In genomic region chrX:20080277-20080676, GRCh38 we compare ENCODE assay signal across 33 cellular contexts. TPM values are rescaled to one million over a fixed set of nuclear protein-coding genes. Genes with fewer than 3 reads are reported as not detected.
"Had no signal": no experiment of that assay in that cellular context is flagged by ENCODE, and none has a peak within 500 bp of the region (broad histone marks: within the 10 kb centered on the region; RNA-seq: fewer than 3 reads in every experiment).

No MANE protein-coding gene starts in this region.

- ATAC-seq: activated CD8-positive, alpha-beta memory T cell treated with anti-CD3 and anti-CD28 coated beads, Interleukin-2, amount 10 ng/mL, durations not matched to agents 7 days and 5 days; activated CD8-positive, alpha-beta T cell treated with anti-CD3 and anti-CD28 coated beads, Interleukin-2, amount 10 ng/mL, durations not matched to agents 7 days and 5 days; activated naive CD8-positive, alpha-beta T cell treated with anti-CD3 and anti-CD28 coated beads, Interleukin-2, amount 50 U/mL, for 24 hours had no signal

- H3K4me1 Mint-ChIP-seq: activated B cell treated with CpG ODN at 0.5 μM for 24 hours; activated CD4-positive, alpha-beta memory T cell treated with anti-CD3 and anti-CD28 coated beads, Interleukin-2, amount 10 ng/mL, durations not matched to agents 7 days and 5 days; activated CD4-positive, alpha-beta T cell treated with anti-CD3 and anti-CD28 coated beads, Interleukin-2, amount 10 ng/mL, durations not matched to agents 24 days and 14 days; activated CD8-positive, alpha-beta memory T cell treated with anti-CD3 and anti-CD28 coated beads, Interleukin-2, amount 10 ng/mL, durations not matched to agents 7 days and 5 days; activated naive CD4-positive, alpha-beta T cell treated with anti-CD3 and anti-CD28 coated beads, Interleukin-2, amount 10 ng/mL, durations not matched to agents 7 days and 5 days; activated naive CD4-positive, alpha-beta T cell treated with anti-CD3 and anti-CD28 coated beads, Interleukin-2, amount 50 U/mL, for 24 hours; activated naive CD8-positive, alpha-beta T cell treated with anti-CD3 and anti-CD28 coated beads, Interleukin-2, amount 10 ng/mL, durations not matched to agents 7 days and 5 days; activated naive CD8-positive, alpha-beta T cell treated with anti-CD3 and anti-CD28 coated beads, Interleukin-2, amount 50 U/mL, for 24 hours; brain; central memory CD8-positive, alpha-beta T cell had no signal

- H3K9me3 ChIP-seq: ascending aorta had no signal

- H3K27me3 ChIP-seq: ascending aorta, cardiac muscle cell had no signal

- H3K4me3 Mint-ChIP-seq: activated B cell treated with CpG ODN at 0.5 μM for 24 hours; activated CD4-positive, alpha-beta memory T cell treated with anti-CD3 and anti-CD28 coated beads, Interleukin-2, amount 10 ng/mL, durations not matched to agents 7 days and 5 days; activated CD4-positive, alpha-beta T cell treated with anti-CD3 and anti-CD28 coated beads, Interleukin-2, amount 10 ng/mL, durations not matched to agents 24 days and 14 days; activated CD8-positive, alpha-beta memory T cell treated with anti-CD3 and anti-CD28 coated beads, Interleukin-2, amount 10 ng/mL, durations not matched to agents 7 days and 5 days; activated CD8-positive, alpha-beta T cell treated with anti-CD3 and anti-CD28 coated beads, Interleukin-2, amount 10 ng/mL, durations not matched to agents 7 days and 5 days; activated naive CD4-positive, alpha-beta T cell treated with anti-CD3 and anti-CD28 coated beads, Interleukin-2, amount 10 ng/mL, durations not matched to agents 7 days and 5 days; activated naive CD4-positive, alpha-beta T cell treated with anti-CD3 and anti-CD28 coated beads, Interleukin-2, amount 50 U/mL, for 24 hours; activated naive CD8-positive, alpha-beta T cell; activated naive CD8-positive, alpha-beta T cell treated with anti-CD3 and anti-CD28 coated beads, Interleukin-2, amount 10 ng/mL, durations not matched to agents 7 days and 5 days; activated naive CD8-positive, alpha-beta T cell treated with anti-CD3 and anti-CD28 coated beads, Interleukin-2, amount 50 U/mL, for 24 hours; activated T-cell treated with anti-CD3 and anti-CD28 coated beads, Interleukin-2, amount 50 U/mL, for 24 hours; brain; central memory CD8-positive, alpha-beta T cell; T-helper 2 cell treated with Interferon-gamma antibody and Interleukin-4, amounts not matched to agents 5 μg/mL and 100 μg/mL, for 36 hours had no signal

- H3K4me3 ChIP-seq: ascending aorta, cardiac muscle cell had no signal

- H3K27ac Mint-ChIP-seq: activated B cell treated with CpG ODN at 0.5 μM for 24 hours; activated CD4-positive, alpha-beta memory T cell treated with anti-CD3 and anti-CD28 coated beads, Interleukin-2, amount 10 ng/mL, durations not matched to agents 7 days and 5 days; activated CD4-positive, alpha-beta T cell treated with anti-CD3 and anti-CD28 coated beads, Interleukin-2, amount 10 ng/mL, durations not matched to agents 24 days and 14 days; activated CD8-positive, alpha-beta memory T cell treated with anti-CD3 and anti-CD28 coated beads, Interleukin-2, amount 10 ng/mL, durations not matched to agents 7 days and 5 days; activated CD8-positive, alpha-beta T cell treated with anti-CD3 and anti-CD28 coated beads, Interleukin-2, amount 10 ng/mL, durations not matched to agents 7 days and 5 days; activated naive CD4-positive, alpha-beta T cell treated with anti-CD3 and anti-CD28 coated beads, Interleukin-2, amount 10 ng/mL, durations not matched to agents 7 days and 5 days; activated naive CD4-positive, alpha-beta T cell treated with anti-CD3 and anti-CD28 coated beads, Interleukin-2, amount 50 U/mL, for 24 hours; activated naive CD8-positive, alpha-beta T cell; activated naive CD8-positive, alpha-beta T cell treated with anti-CD3 and anti-CD28 coated beads, Interleukin-2, amount 10 ng/mL, durations not matched to agents 7 days and 5 days; activated naive CD8-positive, alpha-beta T cell treated with anti-CD3 and anti-CD28 coated beads, Interleukin-2, amount 50 U/mL, for 24 hours; activated T-cell treated with anti-CD3 and anti-CD28 coated beads, Interleukin-2, amount 50 U/mL, for 24 hours; activated T-helper 2 cell treated with anti-CD3 and anti-CD28 coated beads, Interferon-gamma antibody, Interleukin-2, Interleukin-4, amounts not matched to agents 10 μg/mL and 5 μg/mL and 100 μg/mL, durations not matched to agents 14 hours and 24 hours and 36 hours; brain; T-helper 2 cell treated with Interferon-gamma antibody and Interleukin-4, amounts not matched to agents 5 μg/mL and 100 μg/mL, for 36 hours had no signal

- H3K9me3 Mint-ChIP-seq: activated B cell treated with CpG ODN at 0.5 μM for 24 hours; activated CD4-positive, alpha-beta memory T cell treated with anti-CD3 and anti-CD28 coated beads, Interleukin-2, amount 10 ng/mL, durations not matched to agents 7 days and 5 days; activated CD4-positive, alpha-beta T cell treated with anti-CD3 and anti-CD28 coated beads, Interleukin-2, amount 10 ng/mL, durations not matched to agents 24 days and 14 days; activated naive CD4-positive, alpha-beta T cell treated with anti-CD3 and anti-CD28 coated beads, Interleukin-2, amount 10 ng/mL, durations not matched to agents 7 days and 5 days; activated naive CD4-positive, alpha-beta T cell treated with anti-CD3 and anti-CD28 coated beads, Interleukin-2, amount 50 U/mL, for 24 hours; activated naive CD8-positive, alpha-beta T cell treated with anti-CD3 and anti-CD28 coated beads, Interleukin-2, amount 10 ng/mL, durations not matched to agents 7 days and 5 days; activated naive CD8-positive, alpha-beta T cell treated with anti-CD3 and anti-CD28 coated beads, Interleukin-2, amount 50 U/mL, for 24 hours; activated T-cell treated with anti-CD3 and anti-CD28 coated beads, Interleukin-2, amount 50 U/mL, for 24 hours; activated T-helper 2 cell treated with anti-CD3 and anti-CD28 coated beads, Interferon-gamma antibody, Interleukin-2, Interleukin-4, amounts not matched to agents 10 μg/mL and 5 μg/mL and 100 μg/mL, durations not matched to agents 14 hours and 24 hours and 36 hours; brain; central memory CD8-positive, alpha-beta T cell; T-helper 2 cell treated with Interferon-gamma antibody and Interleukin-4, amounts not matched to agents 5 μg/mL and 100 μg/mL, for 36 hours had no signal

- H3K4me1 ChIP-seq: ascending aorta had no signal

- DNase-seq: activated B cell treated with CpG ODN at 0.5 μM for 24 hours; activated CD4-positive, alpha-beta memory T cell treated with anti-CD3 and anti-CD28 coated beads, Interleukin-2, amount 10 ng/mL, durations not matched to agents 7 days and 5 days; activated CD4-positive, alpha-beta T cell treated with anti-CD3 and anti-CD28 coated beads for 4 hours; activated CD4-positive, alpha-beta T cell treated with anti-CD3 and anti-CD28 coated beads, Interleukin-2, amount 10 ng/mL, durations not matched to agents 24 days and 14 days; activated CD4-positive, alpha-beta T cell treated with anti-CD3 and anti-CD28 coated beads, Interleukin-2, amount 50 U/mL, for 48 hours; activated CD4-positive, CD25-positive, alpha-beta regulatory T cell treated with anti-CD3 and anti-CD28 coated beads, Interleukin-2, amount 50 U/mL, for 72 hours; activated CD8-positive, alpha-beta memory T cell treated with anti-CD3 and anti-CD28 coated beads for 24 hours; activated CD8-positive, alpha-beta memory T cell treated with anti-CD3 and anti-CD28 coated beads, Interleukin-2, amount 10 ng/mL, durations not matched to agents 7 days and 5 days; activated CD8-positive, alpha-beta memory T cell treated with anti-CD3 and anti-CD28 coated beads, Interleukin-2, amount 50 U/mL, for 48 hours; activated CD8-positive, alpha-beta T cell treated with anti-CD3 and anti-CD28 coated beads, Interleukin-2, amount 10 ng/mL, durations not matched to agents 7 days and 5 days; activated effector memory CD4-positive, alpha-beta T cell treated with Interleukin-2 at 50 U/mL for 16 hours; activated gamma-delta T cell; activated naive CD4-positive, alpha-beta T cell treated with anti-CD3 and anti-CD28 coated beads, Interleukin-2, amount 10 ng/mL, durations not matched to agents 7 days and 5 days; activated naive CD4-positive, alpha-beta T cell treated with Interleukin-2 at 50 U/mL for 16 hours; activated naive CD8-positive, alpha-beta T cell treated with anti-CD3 and anti-CD28 coated beads, Interleukin-2, amount 10 ng/mL, durations not matched to agents 7 days and 5 days; activated naive CD8-positive, alpha-beta T cell treated with anti-CD3 and anti-CD28 coated beads, Interleukin-2, amount 50 U/mL, for 24 hours; activated T-cell treated with anti-CD3 and anti-CD28 coated beads, Interleukin-2, amount 50 U/mL, for 24 hours; activated T-cell treated with anti-CD3 and anti-CD28 coated beads, Interleukin-2, amount 50 U/mL, for 48 hours; amygdala; anterior cingulate cortex; caudate nucleus; cerebellar nuclear complex; T-helper 2 cell; T-helper 9 cell had no signal

- H3K27me3 Mint-ChIP-seq: activated B cell treated with CpG ODN at 0.5 μM for 24 hours; activated CD4-positive, alpha-beta T cell treated with anti-CD3 and anti-CD28 coated beads, Interleukin-2, amount 10 ng/mL, durations not matched to agents 24 days and 14 days; activated naive CD4-positive, alpha-beta T cell treated with anti-CD3 and anti-CD28 coated beads, Interleukin-2, amount 50 U/mL, for 24 hours; activated naive CD8-positive, alpha-beta T cell; activated naive CD8-positive, alpha-beta T cell treated with anti-CD3 and anti-CD28 coated beads, Interleukin-2, amount 10 ng/mL, durations not matched to agents 7 days and 5 days; activated naive CD8-positive, alpha-beta T cell treated with anti-CD3 and anti-CD28 coated beads, Interleukin-2, amount 50 U/mL, for 24 hours; central memory CD8-positive, alpha-beta T cell had no signal

- H3K36me3 Mint-ChIP-seq: activated CD8-positive, alpha-beta memory T cell treated with anti-CD3 and anti-CD28 coated beads, Interleukin-2, amount 10 ng/mL, durations not matched to agents 7 days and 5 days; activated naive CD4-positive, alpha-beta T cell treated with anti-CD3 and anti-CD28 coated beads, Interleukin-2, amount 10 ng/mL, durations not matched to agents 7 days and 5 days; activated naive CD4-positive, alpha-beta T cell treated with anti-CD3 and anti-CD28 coated beads, Interleukin-2, amount 50 U/mL, for 24 hours; activated naive CD8-positive, alpha-beta T cell; activated naive CD8-positive, alpha-beta T cell treated with anti-CD3 and anti-CD28 coated beads, Interleukin-2, amount 10 ng/mL, durations not matched to agents 7 days and 5 days; brain had no signal

- H3K27ac ChIP-seq: ascending aorta, cardiac muscle cell, VCaP had no signal

- H3K36me3 ChIP-seq: ascending aorta, cardiac muscle cell had no signal

RNA-seq across cellular contexts. Expression of gene MAP7D2, which starts 36.4 kb away (rescaled TPM):
- total RNA-seq: ascending aorta had no signal
